Comparison of ENCODE assay signal across 8 cellular contexts in the genomic region with DNA sequence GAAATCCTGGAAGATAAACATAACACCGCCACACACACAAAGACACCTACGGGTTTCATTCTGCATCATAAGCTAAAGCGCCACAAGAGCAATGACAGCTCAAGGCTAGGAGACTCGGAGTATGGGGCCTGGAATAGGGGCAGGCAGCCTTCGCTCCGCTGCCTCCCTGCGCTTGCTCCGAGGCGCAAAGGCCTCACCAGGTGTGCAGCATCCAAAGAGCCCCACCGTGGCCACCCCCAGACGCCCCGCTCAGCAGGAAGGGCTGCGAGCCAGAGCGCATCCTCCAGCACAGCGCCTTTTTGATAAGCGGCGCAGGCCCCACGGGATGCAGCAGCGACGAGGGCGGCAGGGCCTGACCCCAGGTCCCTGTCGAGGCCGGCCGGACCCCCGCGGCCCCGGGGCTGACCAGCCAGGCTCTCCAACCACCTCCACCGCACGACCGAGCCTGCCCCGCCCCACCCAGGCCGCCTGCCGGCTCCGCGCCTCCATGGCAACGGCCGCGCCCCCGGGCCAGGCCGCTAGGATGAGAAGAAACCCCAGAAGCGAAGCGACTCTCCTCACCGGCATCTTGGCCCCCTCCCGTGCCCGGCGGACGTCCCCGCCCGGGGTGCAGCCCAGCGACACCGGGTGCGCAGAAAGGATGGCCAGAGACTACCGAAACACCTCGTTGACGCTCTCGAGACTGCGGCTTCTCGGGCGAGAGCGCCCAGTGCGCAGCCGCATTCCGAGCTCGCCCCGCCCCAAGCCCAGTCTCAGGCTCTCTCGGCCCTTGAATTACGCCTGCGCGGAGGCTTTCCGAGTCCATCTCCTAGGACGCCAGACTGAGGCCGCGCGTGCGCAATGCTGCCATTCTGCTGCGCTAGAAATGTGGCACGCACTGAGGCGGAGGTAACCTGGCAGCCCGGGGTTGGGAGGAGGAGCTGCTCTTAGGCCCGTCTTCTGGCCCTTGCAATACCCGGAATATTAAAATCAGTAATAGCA. TPM values are rescaled to one million over a fixed set of nuclear protein-coding genes. Genes with fewer than 3 reads are reported as not detected.
A peak's percentile ranks its signal among the peaks of the same experiment; 100 is the strongest.
DNase-seq lines count a peak whose midpoint lies in the region; ATAC-seq, FAIRE-seq and TF ChIP-seq lines count a peak whose summit lies in the region.

Gene KIF3A, minus strand, starts transcription at position 694 of the 981 bp plus-strand sequence. Its CDS starts 127 bp downstream, at position 567.

- intact Hi-C loops in kidney (cut with DNase I), result no loop called here

- no peaks in the 10 kb centered on the region for H3K9me3 ChIP-seq in kidney (ENCODE audit: control insufficient read depth in 1 of 2, low read length in 2 of 2)

- ATAC-seq in GM19043 (IDR thresholded peaks at IDR 0.05; ENCODE audit: low read depth, unreplicated experiment) (peak; percentile 92), HG03378 (IDR thresholded peaks at IDR 0.05; ENCODE audit: unreplicated experiment) (peak; percentile 87)

- DNase-seq in AML-193 (lab: John Stamatoyannopoulos, UW) (peak; percentile 96 to 97), NCI-H460 (ENCODE audit: extremely low read depth, low read depth) (peak; percentile 98), cerebellum (ENCODE audit: low spot score) (peak; percentile 98), kidney (peak; percentile 98)
- DNase-seq in activated CD4-positive, CD25-positive, alpha-beta regulatory T cell treated with anti-CD3 and anti-CD28 coated beads, Interleukin-2, amount 50 U/mL, for 72 hours, result peak; percentile 100
- peak; percentile 100 for DNase-seq in stimulated activated CD4-positive, alpha-beta T cell treated with anti-CD3 and anti-CD28 coated beads, Interleukin-15, amount 100 ng/mL, for 24 hours

- no peaks in the 10 kb centered on the region for H3K36me3 ChIP-seq in kidney (ENCODE audit: control insufficient read depth in 1 of 2, insufficient read depth in 2 of 2, low read length in 2 of 2)

- TF ChIP-seq CTCF in kidney (IDR thresholded peaks at IDR 0.05; ENCODE audit: borderline replicate concordance, extremely low read depth, insufficient read depth), result no peak

- H3K27ac ChIP-seq in kidney (ENCODE audit: low read depth in 2 of 2, low read length in 2 of 2), result peak within 1 kb of the TSS; percentile 53 to 81

- H3K9ac ChIP-seq in kidney (ENCODE audit: low read length in 2 of 2), result peak within 1 kb of the TSS; percentile 56 to 67

- H3K4me3 ChIP-seq in kidney (ENCODE audit: low read length in 2 of 2), result peak within 1 kb of the TSS; percentile 83 to 89

- no peak for FAIRE-seq in kidney (lab: Jason Lieb, UNC)

- peaks cover 5 to 9% of the 10 kb centered on the region in 2 donors for H3K4me1 ChIP-seq in kidney (ENCODE audit: control insufficient read depth in 1 of 2, insufficient read depth in 1 of 2, low read depth in 1 of 2, low read length in 2 of 2)

RNA-seq across cellular contexts. Expression of gene KIF3A, which starts in this region (rescaled TPM):
- 10.7 and 11.7 TPM in 2 replicates for total RNA-seq in NCI-H460 (2014; rRNA removed; shearing (Covaris generic))
- 9.3 and 12.8 TPM in 2 replicates for polyA plus RNA-seq in NCI-H460 (2014; cell fraction: nucleus; rRNA removed)
- 73.5 TPM for total RNA-seq in cerebellum
- 13.9 TPM for total RNA-seq in kidney
- 7.1 TPM for polyA plus RNA-seq in kidney (ENCODE audit: insufficient read depth, low read depth, low replicate concordance)

Comparison
In these comparisons a context has a peak if more than half of its experiments do, and no peak if none do; other contexts are left out.
1. Peak in every context shown above with its lines: DNase-seq, ATAC-seq, H3K4me3 ChIP-seq and H3K27ac ChIP-seq.